13 cellular contexts compared by ENCODE assay signal in the genomic region with DNA sequence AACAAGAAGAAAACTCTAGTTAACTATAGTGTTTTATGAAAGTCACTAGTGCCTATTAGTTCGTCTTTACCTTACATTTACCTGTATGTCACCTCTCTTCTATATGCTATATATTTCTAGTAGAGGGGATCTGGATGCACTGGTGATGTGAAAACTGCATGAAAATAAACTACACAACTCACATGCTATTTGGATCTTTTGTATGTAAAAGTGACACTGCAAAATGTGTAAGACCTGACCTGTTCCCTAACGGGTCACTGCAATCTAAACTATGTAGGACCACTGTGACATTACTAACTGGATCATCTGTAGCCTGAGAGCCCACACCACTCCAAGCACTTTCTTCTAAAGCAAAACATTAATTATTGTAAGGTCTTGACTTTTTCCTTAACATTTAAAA. TPM values are rescaled to one million over a fixed set of nuclear protein-coding genes. Genes with fewer than 3 reads are reported as not detected.
DNase-seq lines count a peak whose midpoint lies in the region; ATAC-seq and TF ChIP-seq lines count a peak whose summit lies in the region.
"Had no signal": no experiment of that assay in that cellular context is flagged by ENCODE, and none has a peak within 500 bp of the region (broad histone marks: within the 10 kb centered on the region; RNA-seq: fewer than 3 reads in every experiment).

No MANE protein-coding gene starts in this region.

- TF ChIP-seq CTCF in Loucy (conservative IDR thresholded peaks at IDR 0.05; ENCODE audit: low read length) (no peak), neural cell (IDR thresholded peaks at IDR 0.05; ENCODE audit: poor library complexity, severe bottlenecking) (no peak)

- H4K20me1 ChIP-seq in Loucy (ENCODE audit: insufficient read depth, low read length, poor library complexity, severe bottlenecking), result peaks cover 23% of the 10 kb centered on the region
- no peaks in the 10 kb centered on the region for H4K20me1 ChIP-seq in neural cell (ENCODE audit: insufficient read depth)

- H3K4me3 ChIP-seq in CD8-positive, alpha-beta memory T cell (ENCODE audit: low read length), result no peak overlapping the region
- H3K4me3 ChIP-seq in Loucy (ENCODE audit: low read length, poor library complexity, severe bottlenecking) (peak overlapping the region; percentile 94), neural cell (ENCODE audit: low read length) (peak overlapping the region; percentile 94)

- no peaks in the 10 kb centered on the region for H3K9me3 Mint-ChIP-seq in CD8-positive, alpha-beta memory T cell
- H3K9me3 Mint-ChIP-seq in activated naive CD8-positive, alpha-beta T cell treated with anti-CD3 and anti-CD28 coated beads, Interleukin-2, amount 10 ng/mL, durations not matched to agents 7 days and 5 days, result no peaks in the 10 kb centered on the region
- H3K9me3 Mint-ChIP-seq: H9 had no signal

- H3K4me2 ChIP-seq in Loucy (ENCODE audit: low read depth, low read length, poor library complexity, severe bottlenecking) (peak overlapping the region; percentile 79), neural cell (ENCODE audit: low read length) (no peak overlapping the region)

- H3K27ac Mint-ChIP-seq in CD8-positive, alpha-beta memory T cell, result peak overlapping the region in 3 of 8 donors; percentile 16 to 85 (median 21)
- no peak overlapping the region for H3K27ac Mint-ChIP-seq in activated naive CD8-positive, alpha-beta T cell treated with anti-CD3 and anti-CD28 coated beads, Interleukin-2, amount 10 ng/mL, durations not matched to agents 7 days and 5 days
- H3K27ac Mint-ChIP-seq: H9 had no signal

- TF ChIP-seq RAD21 in neural cell (conservative IDR thresholded peaks at IDR 0.05), result no peak

- no peaks in the 10 kb centered on the region for H3K27me3 ChIP-seq in CD8-positive, alpha-beta memory T cell (ENCODE audit: insufficient read depth, low read length, poor library complexity, severe bottlenecking)
- no peaks in the 10 kb centered on the region for H3K27me3 ChIP-seq in Loucy (ENCODE audit: insufficient read depth, low read length, poor library complexity, severe bottlenecking)
- H3K27me3 ChIP-seq in neural cell (ENCODE audit: insufficient read depth, low read depth, low read length), result peaks cover 20% of the 10 kb centered on the region

- no peaks in the 10 kb centered on the region for H3K27me3 Mint-ChIP-seq in CD8-positive, alpha-beta memory T cell
- H3K27me3 Mint-ChIP-seq in activated naive CD8-positive, alpha-beta T cell treated with anti-CD3 and anti-CD28 coated beads, Interleukin-2, amount 10 ng/mL, durations not matched to agents 7 days and 5 days, result no peaks in the 10 kb centered on the region

- no peaks in the 10 kb centered on the region for H3K9me3 ChIP-seq in CD8-positive, alpha-beta memory T cell (ENCODE audit: low read length)
- no peaks in the 10 kb centered on the region for H3K9me3 ChIP-seq in Loucy (ENCODE audit: insufficient read depth, low read depth, low read length)
- H3K9me3 ChIP-seq in neural cell (ENCODE audit: low read length), result no peaks in the 10 kb centered on the region

- no peaks in the 10 kb centered on the region for H3K9me2 ChIP-seq in Loucy (replicated peaks; ENCODE audit: low read depth, low read length)
- no peaks in the 10 kb centered on the region for H3K9me2 ChIP-seq in neural cell (ENCODE audit: insufficient read depth, low read length)

- H3K4me1 Mint-ChIP-seq in CD8-positive, alpha-beta memory T cell, result peaks cover 21 to 26% (median 21%) of the 10 kb centered on the region in 3 donors
- H3K4me1 Mint-ChIP-seq in activated naive CD8-positive, alpha-beta T cell treated with anti-CD3 and anti-CD28 coated beads, Interleukin-2, amount 10 ng/mL, durations not matched to agents 7 days and 5 days, result peaks cover 16% of the 10 kb centered on the region

- CTCF ChIA-PET in CD8-positive, alpha-beta memory T cell (lab: Charles Lee), result interaction anchor here (3.1 kb wide), 1 partner anchor 33 kb away, joined by 22 read pairs; no protein-coding TSS in a partner anchor

- no peak overlapping the region for H3K27ac ChIP-seq in CD8-positive, alpha-beta memory T cell (ENCODE audit: low read depth, low read length)
- no peak overlapping the region for H3K27ac ChIP-seq in neural cell (ENCODE audit: low read length)

- peaks cover 19% of the 10 kb centered on the region for H3K4me1 ChIP-seq in CD8-positive, alpha-beta memory T cell (ENCODE audit: insufficient read depth, low read length)
- H3K4me1 ChIP-seq in Loucy (ENCODE audit: insufficient read depth, low read length, poor library complexity, severe bottlenecking), result peaks cover 22% of the 10 kb centered on the region

- peaks cover 8 to 42% (median 9%) of the 10 kb centered on the region in 3 donors for H3K36me3 Mint-ChIP-seq in CD8-positive, alpha-beta memory T cell
- peaks cover 16% of the 10 kb centered on the region for H3K36me3 Mint-ChIP-seq in activated naive CD8-positive, alpha-beta T cell treated with anti-CD3 and anti-CD28 coated beads, Interleukin-2, amount 10 ng/mL, durations not matched to agents 7 days and 5 days

- H3F3A ChIP-seq in Loucy (ENCODE audit: low read depth) (no peaks in the 10 kb centered on the region; the same call in 1 of the 2 replicates), neural cell (ENCODE audit: insufficient read depth, low read length, poor library complexity, severe bottlenecking) (no peaks in the 10 kb centered on the region)

- H3K9ac ChIP-seq in Loucy (ENCODE audit: low read depth, low read length, poor library complexity, severe bottlenecking), result peak overlapping the region; percentile 79
- no peak overlapping the region for H3K9ac ChIP-seq in neural cell (ENCODE audit: low read length)

- peaks cover 23% of the 10 kb centered on the region for H3K36me3 ChIP-seq in CD8-positive, alpha-beta memory T cell (ENCODE audit: insufficient read depth, low read length)
- H3K36me3 ChIP-seq in Loucy (ENCODE audit: insufficient read depth, low read length) (peaks cover 26% of the 10 kb centered on the region; the same call in 1 of the 2 replicates), neural cell (ENCODE audit: insufficient read depth, low read length) (no peaks in the 10 kb centered on the region)

- H3K79me2 ChIP-seq in Loucy (ENCODE audit: insufficient read depth, low read length), result peaks cover 24% of the 10 kb centered on the region
- no peaks in the 10 kb centered on the region for H3K79me2 ChIP-seq in neural cell (replicated peaks; ENCODE audit: insufficient read depth, low read length)

- no peak overlapping the region for H2AFZ ChIP-seq in Loucy (ENCODE audit: low read length)
- no peak overlapping the region for H2AFZ ChIP-seq in neural cell (ENCODE audit: low read depth, low read length)

- H3K4me3 Mint-ChIP-seq in CD8-positive, alpha-beta memory T cell, result peak overlapping the region in 4 of 7 donors; percentile 91 to 95 (median 94)
- peak overlapping the region; percentile 94 for H3K4me3 Mint-ChIP-seq in activated naive CD8-positive, alpha-beta T cell treated with anti-CD3 and anti-CD28 coated beads, Interleukin-2, amount 10 ng/mL, durations not matched to agents 7 days and 5 days

- POLR2A ChIA-PET in CD8-positive, alpha-beta memory T cell (lab: Charles Lee), result no interaction called here
- POLR2A ChIA-PET in activated naive CD8-positive, alpha-beta T cell treated with anti-CD3 and anti-CD28 coated beads, Interleukin-2, amount 10 ng/mL, durations not matched to agents 7 days and 5 days (lab: Charles Lee), result no interaction called here

- no peak for DNase-seq in CD8-positive, alpha-beta memory T cell
- DNase-seq in activated naive CD8-positive, alpha-beta T cell treated with anti-CD3 and anti-CD28 coated beads, Interleukin-2, amount 10 ng/mL, durations not matched to agents 7 days and 5 days, result no peak
- no peak for DNase-seq in epidermal melanocyte (ENCODE audit: insufficient read length, low spot score)
- no peak for DNase-seq in NCI-H748 (lab: John Stamatoyannopoulos, UW; ENCODE audit: unreplicated experiment)
- DNase-seq in activated gamma-delta T cell (lab: John Stamatoyannopoulos, UW), result no peak
- DNase-seq: DMS79, H9, mammary epithelial cell, NCI-H187 treated with DMSO at 0.1 percent for 48 hours had no signal

- no peak for TF ChIP-seq EP300 in neural cell (conservative IDR thresholded peaks at IDR 0.05; ENCODE audit: poor library complexity, severe bottlenecking)

- ATAC-seq in activated naive CD8-positive, alpha-beta T cell treated with anti-CD3 and anti-CD28 coated beads, Interleukin-2, amount 10 ng/mL, durations not matched to agents 7 days and 5 days (ENCODE audit: low read depth), result no peak

RNA-seq across cellular contexts. Expression of gene BLMH, which starts 1.7 kb away (rescaled TPM):
- total RNA-seq in CD8-positive, alpha-beta memory T cell, result 10 to 100 TPM; 67.1 to 68.0 TPM
- polyA plus RNA-seq in CD8-positive, alpha-beta memory T cell, result 28.3 TPM
- 10 to 100 TPM; 61.8 to 64.1 TPM for total RNA-seq in activated naive CD8-positive, alpha-beta T cell treated with anti-CD3 and anti-CD28 coated beads, Interleukin-2, amount 10 ng/mL, durations not matched to agents 7 days and 5 days
- polyA plus RNA-seq in neural cell, result 44.3 and 53.7 TPM in 2 replicates
- polyA minus RNA-seq in neural cell, result 44.1 and 44.8 TPM in 2 replicates

RNA-seq across cellular contexts. Expression of gene TMIGD1, which starts 43.8 kb away (rescaled TPM):
- total RNA-seq in CD8-positive, alpha-beta memory T cell, result not detected
- not detected for polyA plus RNA-seq in CD8-positive, alpha-beta memory T cell
- not detected for total RNA-seq in activated naive CD8-positive, alpha-beta T cell treated with anti-CD3 and anti-CD28 coated beads, Interleukin-2, amount 10 ng/mL, durations not matched to agents 7 days and 5 days
- not detected in 2 replicates for polyA plus RNA-seq in neural cell
- not detected in 2 replicates for polyA minus RNA-seq in neural cell
- total RNA-seq: bronchial epithelial cell; H9; mammary epithelial cell; T-helper 2 cell treated with Interferon-gamma antibody and Interleukin-4, amounts not matched to agents 100 ng/mL and 5 ng/mL, for 36 hours had no signal
- polyA plus RNA-seq: mammary epithelial cell had no signal

RNA-seq across cellular contexts. Expression of gene SLC6A4, which starts 54.6 kb away (rescaled TPM):
- not detected for total RNA-seq in CD8-positive, alpha-beta memory T cell
- 0.08 TPM for polyA plus RNA-seq in CD8-positive, alpha-beta memory T cell
- not detected for total RNA-seq in activated naive CD8-positive, alpha-beta T cell treated with anti-CD3 and anti-CD28 coated beads, Interleukin-2, amount 10 ng/mL, durations not matched to agents 7 days and 5 days
- polyA plus RNA-seq in neural cell, result 1.1 TPM in 2 replicates
- polyA minus RNA-seq in neural cell, result not detected in 2 replicates
- total RNA-seq: bronchial epithelial cell; mammary epithelial cell; T-helper 2 cell treated with Interferon-gamma antibody and Interleukin-4, amounts not matched to agents 100 ng/mL and 5 ng/mL, for 36 hours had no signal
- polyA plus RNA-seq: mammary epithelial cell had no signal
